In the genomic region with DNA sequence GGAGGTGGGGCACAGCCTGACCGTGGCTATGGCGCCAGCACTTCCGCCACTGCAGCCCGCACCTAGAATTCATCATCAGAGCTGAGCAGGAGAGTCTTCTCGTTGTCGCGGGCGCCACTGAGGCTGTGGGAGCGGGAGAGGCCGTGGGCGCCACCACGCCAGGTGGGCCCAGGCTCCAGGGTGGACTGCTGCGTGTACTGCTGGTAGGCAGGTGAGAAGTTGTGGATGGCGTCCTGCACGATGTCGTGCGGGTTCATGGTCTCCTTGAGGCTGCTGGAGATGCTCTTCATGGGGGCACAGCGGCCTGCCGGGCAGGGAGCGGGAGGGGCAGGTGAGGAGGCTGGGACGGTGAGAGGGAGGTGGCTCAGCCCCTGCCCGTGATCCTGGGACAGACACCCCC, we compare ENCODE assay signal across 1 cellular context.
TF ChIP-seq lines count a peak whose summit lies in the region.

No MANE protein-coding gene starts in this region.

TF ChIP-seq in GM23338, 12 proteins besides CTCF, POLR2A, EP300 and RAD21 (continued from another document):
- TF ChIP-seq, protein P1, sequence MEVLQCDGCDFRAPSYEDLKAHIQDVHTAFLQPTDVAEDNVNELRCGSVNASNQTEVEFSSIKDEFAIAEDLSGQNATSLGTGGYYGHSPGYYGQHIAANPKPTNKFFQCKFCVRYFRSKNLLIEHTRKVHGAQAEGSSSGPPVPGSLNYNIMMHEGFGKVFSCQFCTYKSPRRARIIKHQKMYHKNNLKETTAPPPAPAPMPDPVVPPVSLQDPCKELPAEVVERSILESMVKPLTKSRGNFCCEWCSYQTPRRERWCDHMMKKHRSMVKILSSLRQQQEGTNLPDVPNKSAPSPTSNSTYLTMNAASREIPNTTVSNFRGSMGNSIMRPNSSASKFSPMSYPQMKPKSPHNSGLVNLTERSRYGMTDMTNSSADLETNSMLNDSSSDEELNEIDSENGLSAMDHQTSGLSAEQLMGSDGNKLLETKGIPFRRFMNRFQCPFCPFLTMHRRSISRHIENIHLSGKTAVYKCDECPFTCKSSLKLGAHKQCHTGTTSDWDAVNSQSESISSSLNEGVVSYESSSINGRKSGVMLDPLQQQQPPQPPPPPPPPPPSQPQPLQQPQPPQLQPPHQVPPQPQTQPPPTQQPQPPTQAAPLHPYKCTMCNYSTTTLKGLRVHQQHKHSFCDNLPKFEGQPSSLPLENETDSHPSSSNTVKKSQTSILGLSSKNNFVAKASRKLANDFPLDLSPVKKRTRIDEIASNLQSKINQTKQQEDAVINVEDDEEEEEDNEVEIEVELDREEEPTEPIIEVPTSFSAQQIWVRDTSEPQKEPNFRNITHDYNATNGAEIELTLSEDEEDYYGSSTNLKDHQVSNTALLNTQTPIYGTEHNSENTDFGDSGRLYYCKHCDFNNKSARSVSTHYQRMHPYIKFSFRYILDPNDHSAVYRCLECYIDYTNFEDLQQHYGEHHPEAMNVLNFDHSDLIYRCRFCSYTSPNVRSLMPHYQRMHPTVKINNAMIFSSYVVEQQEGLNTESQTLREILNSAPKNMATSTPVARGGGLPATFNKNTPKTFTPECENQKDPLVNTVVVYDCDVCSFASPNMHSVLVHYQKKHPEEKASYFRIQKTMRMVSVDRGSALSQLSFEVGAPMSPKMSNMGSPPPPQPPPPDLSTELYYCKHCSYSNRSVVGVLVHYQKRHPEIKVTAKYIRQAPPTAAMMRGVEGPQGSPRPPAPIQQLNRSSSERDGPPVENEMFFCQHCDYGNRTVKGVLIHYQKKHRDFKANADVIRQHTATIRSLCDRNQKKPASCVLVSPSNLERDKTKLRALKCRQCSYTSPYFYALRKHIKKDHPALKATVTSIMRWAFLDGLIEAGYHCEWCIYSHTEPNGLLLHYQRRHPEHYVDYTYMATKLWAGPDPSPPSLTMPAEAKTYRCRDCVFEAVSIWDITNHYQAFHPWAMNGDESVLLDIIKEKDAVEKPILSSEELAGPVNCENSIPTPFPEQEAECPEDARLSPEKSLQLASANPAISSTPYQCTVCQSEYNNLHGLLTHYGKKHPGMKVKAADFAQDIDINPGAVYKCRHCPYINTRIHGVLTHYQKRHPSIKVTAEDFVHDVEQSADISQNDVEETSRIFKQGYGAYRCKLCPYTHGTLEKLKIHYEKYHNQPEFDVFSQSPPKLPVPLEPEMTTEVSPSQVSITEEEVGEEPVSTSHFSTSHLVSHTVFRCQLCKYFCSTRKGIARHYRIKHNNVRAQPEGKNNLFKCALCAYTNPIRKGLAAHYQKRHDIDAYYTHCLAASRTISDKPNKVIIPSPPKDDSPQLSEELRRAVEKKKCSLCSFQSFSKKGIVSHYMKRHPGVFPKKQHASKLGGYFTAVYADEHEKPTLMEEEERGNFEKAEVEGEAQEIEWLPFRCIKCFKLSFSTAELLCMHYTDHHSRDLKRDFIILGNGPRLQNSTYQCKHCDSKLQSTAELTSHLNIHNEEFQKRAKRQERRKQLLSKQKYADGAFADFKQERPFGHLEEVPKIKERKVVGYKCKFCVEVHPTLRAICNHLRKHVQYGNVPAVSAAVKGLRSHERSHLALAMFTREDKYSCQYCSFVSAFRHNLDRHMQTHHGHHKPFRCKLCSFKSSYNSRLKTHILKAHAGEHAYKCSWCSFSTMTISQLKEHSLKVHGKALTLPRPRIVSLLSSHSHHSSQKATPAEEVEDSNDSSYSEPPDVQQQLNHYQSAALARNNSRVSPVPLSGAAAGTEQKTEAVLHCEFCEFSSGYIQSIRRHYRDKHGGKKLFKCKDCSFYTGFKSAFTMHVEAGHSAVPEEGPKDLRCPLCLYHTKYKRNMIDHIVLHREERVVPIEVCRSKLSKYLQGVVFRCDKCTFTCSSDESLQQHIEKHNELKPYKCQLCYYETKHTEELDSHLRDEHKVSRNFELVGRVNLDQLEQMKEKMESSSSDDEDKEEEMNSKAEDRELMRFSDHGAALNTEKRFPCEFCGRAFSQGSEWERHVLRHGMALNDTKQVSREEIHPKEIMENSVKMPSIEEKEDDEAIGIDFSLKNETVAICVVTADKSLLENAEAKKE (CRISPR knock-in tag; IDR thresholded peaks at IDR 0.05): no peak
- TF ChIP-seq STAT1 (IDR thresholded peaks at IDR 0.05; ENCODE audit: unreplicated experiment) (no peak), JUNB (IDR thresholded peaks at IDR 0.05; ENCODE audit: unreplicated experiment) (no peak), NANOG (IDR thresholded peaks at IDR 0.05; ENCODE audit: borderline replicate concordance) (no peak), POLR2AphosphoS5 (IDR thresholded peaks at IDR 0.05; ENCODE audit: low read depth) (no peak), EZH2phosphoT487 (IDR thresholded peaks at IDR 0.05; ENCODE audit: unreplicated experiment) (no peak), EZH2 (IDR thresholded peaks at IDR 0.05; ENCODE audit: low read depth, unreplicated experiment) (no peak), ZNF114 (CRISPR knock-in tag; IDR thresholded peaks at IDR 0.05) (no peak), CREB1 (CRISPR knock-in tag; IDR thresholded peaks at IDR 0.05; ENCODE audit: low read depth) (no peak)
- TF ChIP-seq, protein P2, sequence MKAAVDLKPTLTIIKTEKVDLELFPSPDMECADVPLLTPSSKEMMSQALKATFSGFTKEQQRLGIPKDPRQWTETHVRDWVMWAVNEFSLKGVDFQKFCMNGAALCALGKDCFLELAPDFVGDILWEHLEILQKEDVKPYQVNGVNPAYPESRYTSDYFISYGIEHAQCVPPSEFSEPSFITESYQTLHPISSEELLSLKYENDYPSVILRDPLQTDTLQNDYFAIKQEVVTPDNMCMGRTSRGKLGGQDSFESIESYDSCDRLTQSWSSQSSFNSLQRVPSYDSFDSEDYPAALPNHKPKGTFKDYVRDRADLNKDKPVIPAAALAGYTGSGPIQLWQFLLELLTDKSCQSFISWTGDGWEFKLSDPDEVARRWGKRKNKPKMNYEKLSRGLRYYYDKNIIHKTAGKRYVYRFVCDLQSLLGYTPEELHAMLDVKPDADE (IDR thresholded peaks at IDR 0.05): no peak
- TF ChIP-seq, protein P3, sequence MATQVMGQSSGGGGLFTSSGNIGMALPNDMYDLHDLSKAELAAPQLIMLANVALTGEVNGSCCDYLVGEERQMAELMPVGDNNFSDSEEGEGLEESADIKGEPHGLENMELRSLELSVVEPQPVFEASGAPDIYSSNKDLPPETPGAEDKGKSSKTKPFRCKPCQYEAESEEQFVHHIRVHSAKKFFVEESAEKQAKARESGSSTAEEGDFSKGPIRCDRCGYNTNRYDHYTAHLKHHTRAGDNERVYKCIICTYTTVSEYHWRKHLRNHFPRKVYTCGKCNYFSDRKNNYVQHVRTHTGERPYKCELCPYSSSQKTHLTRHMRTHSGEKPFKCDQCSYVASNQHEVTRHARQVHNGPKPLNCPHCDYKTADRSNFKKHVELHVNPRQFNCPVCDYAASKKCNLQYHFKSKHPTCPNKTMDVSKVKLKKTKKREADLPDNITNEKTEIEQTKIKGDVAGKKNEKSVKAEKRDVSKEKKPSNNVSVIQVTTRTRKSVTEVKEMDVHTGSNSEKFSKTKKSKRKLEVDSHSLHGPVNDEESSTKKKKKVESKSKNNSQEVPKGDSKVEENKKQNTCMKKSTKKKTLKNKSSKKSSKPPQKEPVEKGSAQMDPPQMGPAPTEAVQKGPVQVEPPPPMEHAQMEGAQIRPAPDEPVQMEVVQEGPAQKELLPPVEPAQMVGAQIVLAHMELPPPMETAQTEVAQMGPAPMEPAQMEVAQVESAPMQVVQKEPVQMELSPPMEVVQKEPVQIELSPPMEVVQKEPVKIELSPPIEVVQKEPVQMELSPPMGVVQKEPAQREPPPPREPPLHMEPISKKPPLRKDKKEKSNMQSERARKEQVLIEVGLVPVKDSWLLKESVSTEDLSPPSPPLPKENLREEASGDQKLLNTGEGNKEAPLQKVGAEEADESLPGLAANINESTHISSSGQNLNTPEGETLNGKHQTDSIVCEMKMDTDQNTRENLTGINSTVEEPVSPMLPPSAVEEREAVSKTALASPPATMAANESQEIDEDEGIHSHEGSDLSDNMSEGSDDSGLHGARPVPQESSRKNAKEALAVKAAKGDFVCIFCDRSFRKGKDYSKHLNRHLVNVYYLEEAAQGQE (IDR thresholded peaks at IDR 0.05; ENCODE audit: unreplicated experiment): no peak
